Comparison of ENCODE assay signal across 1 cellular context in genomic region chr6:1527098-1527497, GRCh38.
TF ChIP-seq lines count a peak whose summit lies in the region.

No MANE protein-coding gene starts in this region.

TF ChIP-seq in WTC11, 78 proteins besides CTCF, POLR2A, EP300 and RAD21 (continued from another document):
- TF ChIP-seq ARID4B (CRISPR knock-in tag; IDR thresholded peaks at IDR 0.05; ENCODE audit: borderline replicate concordance) (peak; percentile 88; the same call in 1 of the 2 replicates), ATF1 (CRISPR knock-in tag; IDR thresholded peaks at IDR 0.05) (no peak), ZNF425 (CRISPR knock-in tag; conservative IDR thresholded peaks at IDR 0.05) (no peak), ZNF317 (CRISPR knock-in tag; IDR thresholded peaks at IDR 0.05; ENCODE audit: borderline replicate concordance, low read depth) (no peak), GRHL2 (CRISPR knock-in tag; IDR thresholded peaks at IDR 0.05; ENCODE audit: insufficient replicate concordance, severe bottlenecking) (no peak), ZMAT4 (CRISPR knock-in tag; IDR thresholded peaks at IDR 0.05) (no peak)
